In the genomic region with DNA sequence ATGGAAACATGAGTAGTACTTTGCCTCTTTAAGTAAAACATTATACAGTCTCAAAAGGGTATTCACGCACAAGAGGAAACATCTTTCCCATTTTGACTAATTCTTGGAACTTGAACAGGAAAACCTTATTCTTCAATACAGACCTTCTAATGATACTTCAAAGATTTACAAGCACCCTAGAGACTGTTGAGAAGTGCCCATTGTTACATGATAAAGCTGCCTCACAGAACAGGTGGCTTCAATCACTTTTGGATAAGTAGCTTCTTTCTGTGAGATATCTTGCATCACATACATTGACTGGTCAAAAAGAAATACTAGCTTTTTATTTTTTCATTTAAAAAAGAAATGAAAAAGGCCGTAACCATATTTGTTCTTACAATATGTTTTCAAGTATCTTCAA, we compare ENCODE assay signal across 26 cellular contexts.
"Had no signal": no experiment of that assay in that cellular context is flagged by ENCODE, and none has a peak within 500 bp of the region (broad histone marks: within the 10 kb centered on the region; RNA-seq: fewer than 3 reads in every experiment).

No MANE protein-coding gene starts in this region.

- H3K27ac Mint-ChIP-seq: activated naive CD4-positive, alpha-beta T cell treated with anti-CD3 and anti-CD28 coated beads for 36 hours; activated naive CD8-positive, alpha-beta T cell treated with anti-CD3 and anti-CD28 coated beads, Interleukin-2, amount 10 ng/mL, durations not matched to agents 7 days and 5 days; effector memory CD8-positive, alpha-beta T cell; nephron; stimulated activated naive CD8-positive, alpha-beta T cell treated with anti-CD3 and anti-CD28 coated beads, Interleukin-15, Interleukin-2, amounts not matched to agents 100 ng/mL and 50 ng/mL, for 24 hours; WTC11 had no signal

- DNase-seq: activated CD4-positive, alpha-beta T cell treated with anti-CD3 and anti-CD28 coated beads, Interleukin-2, amount 50 U/mL, for 4 hours; activated CD8-positive, alpha-beta memory T cell treated with anti-CD3 and anti-CD28 coated beads for 24 hours; activated CD8-positive, alpha-beta memory T cell treated with anti-CD3 and anti-CD28 coated beads, Interleukin-2, amount 50 U/mL, for 4 hours; activated naive CD4-positive, alpha-beta T cell treated with anti-CD3 and anti-CD28 coated beads for 36 hours; activated naive CD8-positive, alpha-beta T cell treated with anti-CD3 and anti-CD28 coated beads, Interleukin-2, amount 10 ng/mL, durations not matched to agents 7 days and 5 days; activated T-cell treated with anti-CD3 and anti-CD28 coated beads, Interleukin-2, amount 50 U/mL, for 4 hours; amniotic stem cell; colonic mucosa; dorsolateral prefrontal cortex; effector memory CD8-positive, alpha-beta T cell; gastrocnemius medialis; hippocampal formation; midbrain; nucleus accumbens; right cardiac atrium; stimulated activated CD4-positive, alpha-beta T cell treated with anti-CD3 and anti-CD28 coated beads, Interleukin-4, amount 100 ng/mL, for 4 hours; substantia nigra; T-helper 9 cell; thyroid gland; upper lobe of right lung had no signal

- H3K9me3 Mint-ChIP-seq: activated naive CD8-positive, alpha-beta T cell treated with anti-CD3 and anti-CD28 coated beads, Interleukin-2, amount 10 ng/mL, durations not matched to agents 7 days and 5 days; nephron; stimulated activated naive CD8-positive, alpha-beta T cell treated with anti-CD3 and anti-CD28 coated beads, Interleukin-15, Interleukin-2, amounts not matched to agents 100 ng/mL and 50 ng/mL, for 24 hours; WTC11 had no signal

- H3K4me3 Mint-ChIP-seq: activated naive CD4-positive, alpha-beta T cell treated with anti-CD3 and anti-CD28 coated beads for 36 hours; activated naive CD8-positive, alpha-beta T cell treated with anti-CD3 and anti-CD28 coated beads, Interleukin-2, amount 10 ng/mL, durations not matched to agents 7 days and 5 days; activated T-cell treated with anti-CD3 and anti-CD28 coated beads, Interleukin-2, amount 50 U/mL, for 4 hours; effector memory CD8-positive, alpha-beta T cell; nephron; stimulated activated naive CD8-positive, alpha-beta T cell treated with anti-CD3 and anti-CD28 coated beads, Interleukin-15, Interleukin-2, amounts not matched to agents 100 ng/mL and 50 ng/mL, for 24 hours; WTC11 had no signal

- H3K4me3 ChIP-seq: breast epithelium, colonic mucosa, dorsolateral prefrontal cortex, esophagus muscularis mucosa, gastrocnemius medialis, thyroid gland, upper lobe of right lung had no signal

- H3K27ac ChIP-seq: breast epithelium, colonic mucosa, dorsolateral prefrontal cortex, esophagus muscularis mucosa, gastrocnemius medialis, parathyroid adenoma, thyroid gland, upper lobe of right lung had no signal

- H3K27me3 Mint-ChIP-seq: activated naive CD8-positive, alpha-beta T cell treated with anti-CD3 and anti-CD28 coated beads, Interleukin-2, amount 10 ng/mL, durations not matched to agents 7 days and 5 days; effector memory CD8-positive, alpha-beta T cell; stimulated activated naive CD8-positive, alpha-beta T cell treated with anti-CD3 and anti-CD28 coated beads, Interleukin-15, Interleukin-2, amounts not matched to agents 100 ng/mL and 50 ng/mL, for 24 hours had no signal

- H3K36me3 ChIP-seq: breast epithelium, colonic mucosa, esophagus muscularis mucosa, gastrocnemius medialis, thyroid gland, upper lobe of right lung had no signal

- H3K4me1 Mint-ChIP-seq: activated naive CD8-positive, alpha-beta T cell treated with anti-CD3 and anti-CD28 coated beads, Interleukin-2, amount 10 ng/mL, durations not matched to agents 7 days and 5 days; nephron had no signal

- H3K79me2 ChIP-seq: parathyroid adenoma had no signal

- H2AFZ ChIP-seq: parathyroid adenoma had no signal

- H3K4me1 ChIP-seq: breast epithelium, colonic mucosa, esophagus muscularis mucosa, gastrocnemius medialis, parathyroid adenoma, thyroid gland, upper lobe of right lung had no signal

- ATAC-seq: activated T-cell treated with anti-CD3 and anti-CD28 coated beads, Interleukin-2, amount 50 U/mL, for 4 hours; effector memory CD8-positive, alpha-beta T cell; gastrocnemius medialis; right cardiac atrium; upper lobe of right lung; WTC11 had no signal

- H3K36me3 Mint-ChIP-seq: activated naive CD8-positive, alpha-beta T cell treated with anti-CD3 and anti-CD28 coated beads, Interleukin-2, amount 10 ng/mL, durations not matched to agents 7 days and 5 days; WTC11 had no signal

- H3K27me3 ChIP-seq: breast epithelium, colonic mucosa, dorsolateral prefrontal cortex, esophagus muscularis mucosa, gastrocnemius medialis, thyroid gland, upper lobe of right lung had no signal
